In the genomic region with DNA sequence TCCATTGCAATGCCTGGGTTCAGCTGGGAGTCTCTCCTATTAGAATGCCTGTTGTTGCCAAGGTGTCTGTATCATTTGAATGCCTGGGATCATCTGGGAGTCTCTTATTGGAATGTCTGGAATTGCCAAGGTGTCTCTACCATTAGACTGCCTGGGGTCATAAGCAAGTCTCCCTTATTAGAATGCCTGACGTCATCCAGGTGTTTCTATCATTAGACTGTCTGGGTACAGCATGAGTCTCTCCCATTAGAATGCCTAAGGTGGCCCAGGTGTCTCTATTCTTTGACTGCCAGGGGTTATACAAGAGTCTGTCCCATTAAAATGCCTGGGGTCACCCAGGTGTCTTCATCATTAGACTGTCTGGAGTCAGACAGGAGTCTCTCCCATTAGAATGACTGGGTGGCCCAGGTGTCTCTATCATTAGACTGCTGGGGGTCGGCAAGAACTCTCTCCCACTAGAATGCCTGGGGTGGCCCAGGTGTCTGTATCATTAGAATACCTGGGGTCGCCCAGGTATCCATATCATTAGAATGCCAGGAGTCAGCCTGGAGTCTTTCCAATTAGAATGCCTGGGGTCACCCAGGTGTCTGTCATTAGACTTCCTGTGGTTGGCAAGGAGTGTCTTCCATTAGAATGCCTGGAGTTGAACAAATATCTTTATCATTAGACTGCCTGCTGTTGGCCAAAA, we compare ENCODE assay signal across 24 cellular contexts.
DNase-seq lines count a peak whose midpoint lies in the region; ATAC-seq, FAIRE-seq and TF ChIP-seq lines count a peak whose summit lies in the region.
"Had no signal": no experiment of that assay in that cellular context is flagged by ENCODE, and none has a peak within 500 bp of the region (broad histone marks: within the 10 kb centered on the region; RNA-seq: fewer than 3 reads in every experiment).

No MANE protein-coding gene starts in this region.

- H3K79me2 ChIP-seq in osteoblast (ENCODE audit: insufficient read depth, low read length): no peaks in the 10 kb centered on the region

- no peaks in the 10 kb centered on the region for H4K20me1 ChIP-seq in osteoblast (ENCODE audit: insufficient read depth, low read length)

- no peaks in the 10 kb centered on the region for H3K9me3 ChIP-seq in right atrium auricular region
- peaks cover 0 to 12% (median 0%) of the 10 kb centered on the region in 12 donors for H3K9me3 ChIP-seq in heart left ventricle
- H3K9me3 ChIP-seq in esophagus muscularis mucosa: peaks cover 0 to 26% (median 5%) of the 10 kb centered on the region in 4 donors
- no peaks in the 10 kb centered on the region for H3K9me3 ChIP-seq in osteoblast (ENCODE audit: low read depth, low read length)
- no peaks in the 10 kb centered on the region for H3K9me3 ChIP-seq in adrenal gland (replicated peaks in 1 of 3)
- no peaks in the 10 kb centered on the region for H3K9me3 ChIP-seq in pancreas
- H3K9me3 ChIP-seq: BE2C had no signal

- ATAC-seq in heart left ventricle (no peak), pancreas (no peak)
- ATAC-seq: GM12878 had no signal

- FAIRE-seq in bronchial epithelial cell (lab: Jason Lieb, UNC): no peak
- FAIRE-seq in pancreas (lab: Jason Lieb, UNC): no peak
- FAIRE-seq: A204.1, GM12878, GM19239, H1, HTR-8/SVneo had no signal

- no peak for TF ChIP-seq CTCF in right atrium auricular region (IDR thresholded peaks at IDR 0.05)
- TF ChIP-seq CTCF in heart left ventricle (IDR thresholded peaks at IDR 0.05): no peak
- no peak for TF ChIP-seq CTCF in bronchial epithelial cell (IDR thresholded peaks at IDR 0.05; ENCODE audit: insufficient read depth, low read length, severe bottlenecking)
- no peak for TF ChIP-seq CTCF in esophagus muscularis mucosa (IDR thresholded peaks at IDR 0.05)
- TF ChIP-seq CTCF in osteoblast (IDR thresholded peaks at IDR 0.05; ENCODE audit: extremely low read depth, low read depth, low read length): no peak
- no peak for TF ChIP-seq CTCF in adrenal gland (IDR thresholded peaks at IDR 0.05)
- no peak for TF ChIP-seq CTCF in pancreas (IDR thresholded peaks at IDR 0.05)

- H3K27me3 ChIP-seq in right atrium auricular region: no peaks in the 10 kb centered on the region
- no peaks in the 10 kb centered on the region for H3K27me3 ChIP-seq in heart left ventricle
- H3K27me3 ChIP-seq in bronchial epithelial cell (ENCODE audit: control insufficient read depth, insufficient read depth, low read length): no peaks in the 10 kb centered on the region
- H3K27me3 ChIP-seq in esophagus muscularis mucosa: no peaks in the 10 kb centered on the region
- H3K27me3 ChIP-seq in osteoblast (ENCODE audit: insufficient read depth, low read length): no peaks in the 10 kb centered on the region
- H3K27me3 ChIP-seq in adrenal gland: no peaks in the 10 kb centered on the region
- no peaks in the 10 kb centered on the region for H3K27me3 ChIP-seq in pancreas
- H3K27me3 ChIP-seq: BE2C had no signal

- no peak for TF ChIP-seq EP300 in esophagus muscularis mucosa (IDR thresholded peaks at IDR 0.05)

- H3K36me3 ChIP-seq in right atrium auricular region: no peaks in the 10 kb centered on the region
- no peaks in the 10 kb centered on the region for H3K36me3 ChIP-seq in heart left ventricle
- H3K36me3 ChIP-seq in bronchial epithelial cell (ENCODE audit: control insufficient read depth, insufficient read depth, low read length): no peaks in the 10 kb centered on the region
- H3K36me3 ChIP-seq in esophagus muscularis mucosa: no peaks in the 10 kb centered on the region
- H3K36me3 ChIP-seq in osteoblast (ENCODE audit: insufficient read depth, low read length): no peaks in the 10 kb centered on the region
- H3K36me3 ChIP-seq in adrenal gland (replicated peaks in 1 of 2): no peaks in the 10 kb centered on the region
- H3K36me3 ChIP-seq in pancreas: no peaks in the 10 kb centered on the region
- H3K36me3 ChIP-seq: BE2C had no signal

- no peaks in the 10 kb centered on the region for H3K4me1 ChIP-seq in right atrium auricular region
- H3K4me1 ChIP-seq in heart left ventricle: peaks cover 0 to 5% (median 0%) of the 10 kb centered on the region in 12 donors
- no peaks in the 10 kb centered on the region for H3K4me1 ChIP-seq in esophagus muscularis mucosa
- H3K4me1 ChIP-seq in osteoblast (ENCODE audit: insufficient read depth, low read length): no peaks in the 10 kb centered on the region
- H3K4me1 ChIP-seq in adrenal gland (replicated peaks in 1 of 2): no peaks in the 10 kb centered on the region
- no peaks in the 10 kb centered on the region for H3K4me1 ChIP-seq in pancreas
- H3K4me1 ChIP-seq: BE2C had no signal

- TF ChIP-seq POLR2A in heart left ventricle (IDR thresholded peaks at IDR 0.05) (no peak), esophagus muscularis mucosa (IDR thresholded peaks at IDR 0.05; ENCODE audit: low read depth) (no peak), adrenal gland (IDR thresholded peaks at IDR 0.05) (no peak)

- peak; percentile 44 for DNase-seq in right atrium auricular region (ENCODE audit: low spot score)
- no peak for DNase-seq in heart left ventricle
- DNase-seq in bronchial epithelial cell (ENCODE audit: low read depth): peak; percentile 4
- DNase-seq in esophagus muscularis mucosa (ENCODE audit: extremely low spot score): peak; percentile 85
- peak; percentile 34 for DNase-seq in osteoblast (ENCODE audit: insufficient read length, low spot score, missing footprints)
- DNase-seq in adrenal gland: no peak
- no peak for DNase-seq in pancreas
- DNase-seq in hypothalamus (lab: John Stamatoyannopoulos, UW): no peak
- DNase-seq: ACHN; BE2C; C1 segment of cervical spinal cord; CD4-positive, CD25-positive, alpha-beta regulatory T cell; CD8-positive, alpha-beta memory T cell; COR-L47; DMS 273 treated with DMSO at 0.1 percent for 48 hours; DMS53; DND-41; EL; H9 had no signal

- H3K27ac ChIP-seq in right atrium auricular region (no peak overlapping the region), heart left ventricle (no peak overlapping the region), esophagus muscularis mucosa (replicated peaks in 1 of 4) (no peak overlapping the region), osteoblast (ENCODE audit: low read depth, low read length) (no peak overlapping the region), adrenal gland (no peak overlapping the region), pancreas (no peak overlapping the region)

- 26 to 35% (median 32%) methylated on average over 3 of the region's 3 CpGs for WGBS in heart left ventricle, 4 donors
- 72% methylated on average over 2 of the region's 3 CpGs for WGBS in esophagus muscularis mucosa
- WGBS in adrenal gland, 4 donors: 21 to 55% (median 32%) methylated on average over 2 to 3 of the region's 3 CpGs
- 17 to 23% methylated on average over 3 of the region's 3 CpGs for WGBS in pancreas, 2 donors

- H3K4me3 ChIP-seq in right atrium auricular region (no peak overlapping the region), heart left ventricle (no peak overlapping the region), bronchial epithelial cell (ENCODE audit: low read depth, low read length) (no peak overlapping the region), esophagus muscularis mucosa (no peak overlapping the region), osteoblast (ENCODE audit: insufficient read depth, low read length) (no peak overlapping the region), adrenal gland (no peak overlapping the region), pancreas (no peak overlapping the region)
- H3K4me3 ChIP-seq: GM12878 had no signal

- H3K4me2 ChIP-seq in osteoblast (ENCODE audit: insufficient read depth, low read length): no peak overlapping the region

- intact Hi-C loops in heart left ventricle (cut with DNase I): loop anchor here in 2 of 10 donors (10.0 kb wide), 2 partner anchors 59 to 369 kb away; no protein-coding TSS in a partner anchor
- intact Hi-C loops in esophagus muscularis mucosa (cut with DNase I): no loop called here
- intact Hi-C loops in adrenal gland (cut with DNase I): no loop called here
- intact Hi-C loops in pancreas (cut with DNase I): no loop called here

- H2AFZ ChIP-seq in osteoblast (ENCODE audit: low read length): no peak overlapping the region

Comparison
In these comparisons a context has a peak if more than half of its experiments do, and no peak if none do; other contexts are left out.
1. DNase-seq: peak in right atrium auricular region (single experiment), bronchial epithelial cell (single experiment), esophagus muscularis mucosa (single experiment) and osteoblast (single experiment); none in heart left ventricle (0 of 5), adrenal gland (0 of 7), pancreas (0 of 6) and hypothalamus (0 of 51).